In the genomic region with DNA sequence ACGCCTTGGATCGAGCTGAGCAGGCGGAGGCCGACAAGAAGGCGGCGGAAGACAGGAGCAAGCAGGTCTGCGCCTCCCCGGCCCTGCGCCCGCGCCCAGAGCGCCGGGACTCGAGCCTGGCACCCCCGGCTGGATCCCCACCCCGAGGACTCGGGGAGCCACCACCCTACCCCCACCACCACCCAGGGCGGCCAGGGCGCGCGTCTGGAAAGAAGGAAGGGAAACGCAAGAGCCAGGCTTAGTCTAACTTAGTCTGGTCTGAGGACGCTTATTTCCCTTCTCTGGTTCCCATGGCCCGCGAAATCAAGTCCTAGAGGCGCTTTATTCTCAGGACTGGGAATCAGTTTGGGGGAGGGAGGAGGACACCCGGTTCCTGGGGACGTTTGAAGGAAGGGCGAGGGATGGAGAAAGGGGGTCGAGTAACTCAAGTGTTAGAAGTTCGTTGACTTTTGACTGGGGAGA, we compare ENCODE assay signal across 8 cellular contexts. TPM values are rescaled to one million over a fixed set of nuclear protein-coding genes. Genes with fewer than 3 reads are reported as not detected.
A peak's percentile ranks its signal among the peaks of the same experiment; 100 is the strongest.
DNase-seq lines count a peak whose midpoint lies in the region; ATAC-seq and TF ChIP-seq lines count a peak whose summit lies in the region.

No MANE protein-coding gene starts in this region.

- peak overlapping the region; percentile 33; the same call in 1 of the 2 replicates for H2AFZ ChIP-seq in PC-9

- peaks cover 37% of the 10 kb centered on the region for H3F3A ChIP-seq in PC-9 (ENCODE audit: insufficient read depth, low read depth)

- peak overlapping the region; percentile 93 for H3K27ac ChIP-seq in PC-9
- peak overlapping the region; percentile 93 to 97 (median 96) for H3K27ac ChIP-seq in esophagus muscularis mucosa (replicated peaks in 1 of 4)

- ATAC-seq in GM19397 (IDR thresholded peaks at IDR 0.05; ENCODE audit: unreplicated experiment) (no peak), GM18519 (IDR thresholded peaks at IDR 0.05; ENCODE audit: low FRiP score, unreplicated experiment) (no peak), GM19023 (IDR thresholded peaks at IDR 0.05; ENCODE audit: unreplicated experiment) (no peak)

- H3K79me2 ChIP-seq in PC-9 (ENCODE audit: low read depth), result peaks cover 63% of the 10 kb centered on the region

- POLR2A ChIA-PET in PC-9 (lab: Charles Lee; ENCODE audit: unreplicated experiment), result interaction anchor here (0.5 to 0.6 kb wide), 2 partner anchors 146 to 358 kb away, joined by 3 to 11 read pairs; partner anchors contain the start of gene RAB8B

- no peak for TF ChIP-seq EP300 in esophagus muscularis mucosa (IDR thresholded peaks at IDR 0.05)

- peaks cover 11% of the 10 kb centered on the region for H3K36me3 Mint-ChIP-seq in nephron progenitor cell (ENCODE audit: low read depth)

- H3K4me1 ChIP-seq in PC-9 (replicated peaks; ENCODE audit: insufficient read depth) (peaks cover 63% of the 10 kb centered on the region), esophagus muscularis mucosa (peaks cover 5 to 45% (median 27%) of the 10 kb centered on the region in 4 donors)

- TF ChIP-seq CTCF in PC-9 (conservative IDR thresholded peaks at IDR 0.05), result no peak
- no peak for TF ChIP-seq CTCF in esophagus muscularis mucosa (IDR thresholded peaks at IDR 0.05)
- TF ChIP-seq CTCF in nephron progenitor cell (IDR thresholded peaks at IDR 0.05), result no peak

- no peaks in the 10 kb centered on the region for H3K9me2 ChIP-seq in PC-9 (ENCODE audit: insufficient read depth)

- H3K9me3 ChIP-seq in PC-9 (ENCODE audit: insufficient read depth, low read depth), result no peaks in the 10 kb centered on the region
- H3K9me3 ChIP-seq in esophagus muscularis mucosa, result no peaks in the 10 kb centered on the region

- intact Hi-C loops in PC-9 (cut with micrococcal nuclease; ENCODE audit: unreplicated experiment) (loop anchor here (1.0 to 10.0 kb wide), 4 partner anchors 118 to 438 kb away; no protein-coding TSS in a partner anchor), esophagus muscularis mucosa (cut with DNase I) (loop anchor here (2.0 to 10.0 kb wide), 3 partner anchors 142 to 258 kb away; no protein-coding TSS in a partner anchor)

- BruUV-seq in PC-9 (replicated peaks; lab: Mats Ljungman, UMichigan), result TSS peak; percentile 52

- H3K4me2 ChIP-seq in PC-9, result peak overlapping the region; percentile 98

- H3K9me3 Mint-ChIP-seq in nephron progenitor cell, result peaks cover 7% of the 10 kb centered on the region

- peaks cover 58% of the 10 kb centered on the region for H3K4me1 Mint-ChIP-seq in nephron progenitor cell

- H3K27ac Mint-ChIP-seq in nephron progenitor cell, result no peak overlapping the region

- H3K27me3 Mint-ChIP-seq in nephron progenitor cell (ENCODE audit: low read depth, poor library complexity), result peaks cover 28% of the 10 kb centered on the region

- DNase-seq in CD1c-positive myeloid dendritic cell (ENCODE audit: extremely low spot score), result peak; percentile 20
- DNase-seq in PC-9, result no peak
- DNase-seq in esophagus muscularis mucosa (ENCODE audit: extremely low spot score), result no peak
- DNase-seq in nephron progenitor cell, result no peak
- no peak for DNase-seq in SKM-1 (lab: John Stamatoyannopoulos, UW; ENCODE audit: unreplicated experiment)

- CTCF ChIA-PET in PC-9 (lab: Charles Lee), result no interaction called here

- H3K27me3 ChIP-seq in PC-9 (ENCODE audit: insufficient read depth, low read depth), result no peaks in the 10 kb centered on the region
- peaks cover 0 to 10% (median 4%) of the 10 kb centered on the region in 4 donors for H3K27me3 ChIP-seq in esophagus muscularis mucosa

- H3K36me3 ChIP-seq in PC-9 (ENCODE audit: low read depth) (peaks cover 36% of the 10 kb centered on the region; the same call in 1 of the 2 replicates), esophagus muscularis mucosa (peaks cover 8 to 47% (median 32%) of the 10 kb centered on the region in 4 donors)

- no peak for TF ChIP-seq POLR2A in esophagus muscularis mucosa (IDR thresholded peaks at IDR 0.05; ENCODE audit: low read depth)

- H3K4me3 Mint-ChIP-seq in nephron progenitor cell, result peak overlapping the region; percentile 97

- WGBS in esophagus muscularis mucosa, result 0% methylated on average over 10 of the region's 31 CpGs

- H3K4me3 ChIP-seq in PC-9 (peak overlapping the region; percentile 80), esophagus muscularis mucosa (peak overlapping the region; percentile 70 to 91 (median 82))

- H4K20me1 ChIP-seq in PC-9 (ENCODE audit: insufficient read depth), result peaks cover 7% of the 10 kb centered on the region

RNA-seq across cellular contexts. Expression of gene TPM1, which starts 0.4 kb away (rescaled TPM):
- total RNA-seq in PC-9 (2021) (174 and 225 TPM in 2 replicates), esophagus muscularis mucosa (1,000 to 10,000 TPM; 5,599 to 7,718 (median 6,496) TPM)

Comparison
In these comparisons a context has a peak if more than half of its experiments do, and no peak if none do; other contexts are left out.
1. RNA of gene TPM1, which starts 0.4 kb away (total RNA-seq): 5,599 to 7,718 TPM in esophagus muscularis mucosa; 174 to 225 TPM in PC-9; every median in the first group is over 10 times any median in the second.